In genomic region chr2:168874368-168875005, GRCh38 we compare ENCODE assay signal across 23 cellular contexts. TPM values are rescaled to one million over a fixed set of nuclear protein-coding genes. Genes with fewer than 3 reads are reported as not detected.
DNase-seq lines count a peak whose midpoint lies in the region; ATAC-seq, FAIRE-seq and TF ChIP-seq lines count a peak whose summit lies in the region.
"Had no signal": no experiment of that assay in that cellular context is flagged by ENCODE, and none has a peak within 500 bp of the region (broad histone marks: within the 10 kb centered on the region; RNA-seq: fewer than 3 reads in every experiment).

No MANE protein-coding gene starts in this region.

- no peak for TF ChIP-seq POLR2A in GM12878 (IDR thresholded peaks at IDR 0.05; ENCODE audit: low read depth, low read length)

- H4K20me1 ChIP-seq in GM12878 (ENCODE audit: control insufficient read depth, insufficient read depth): no peaks in the 10 kb centered on the region
- H4K20me1 ChIP-seq: BLaER1 treated with 17β-estradiol and CSF1 and Interleukin-3, amounts not matched to agents 10 nM and 100 nM had no signal

- no peaks in the 10 kb centered on the region for H3K27me3 ChIP-seq in GM12878 (replicated peaks in 1 of 2; ENCODE audit: control insufficient read depth in 2 of 2, insufficient read depth in 2 of 2, low read length in 1 of 2)
- H3K27me3 ChIP-seq: BLaER1 treated with 17β-estradiol and CSF1 and Interleukin-3, amounts not matched to agents 10 nM and 100 nM had no signal

- SMC1A ChIA-PET in GM12878 (lab: Charles Lee; ENCODE audit: uncharacterized antibody, unreplicated experiment): no interaction called here

- no peak for DNase-seq in activated CD4-positive, alpha-beta T cell treated with anti-CD3 and anti-CD28 coated beads for 36 hours
- no peak for DNase-seq in activated CD4-positive, alpha-beta T cell treated with anti-CD3 and anti-CD28 coated beads for 1 hour
- DNase-seq in GM12878 (ENCODE audit: low read depth, low spot score): no peak
- DNase-seq in left colon: peak; percentile 8 to 33
- no peak for DNase-seq in urothelium cell line (ENCODE audit: low spot score)
- DNase-seq in stimulated activated effector memory CD8-positive, alpha-beta T cell treated with anti-CD3 and anti-CD28 coated beads, Interleukin-12 subunit alpha, Interleukin-12 subunit beta, amount 100 ng/mL, for 72 hours (ENCODE audit: low spot score in 2 of 2): no peak
- DNase-seq: 8988T; Caco-2; CD4-positive, alpha-beta memory T cell; DMS 273 treated with DMSO at 0.1 percent for 48 hours; DMS79 treated with DMSO at 0.1 percent for 48 hours; GM23248; IMR-90; MV-4-11; NCI-H1105 treated with DMSO at 0.1 percent for 48 hours; NCI-H2029 treated with DMSO at 0.1 percent for 48 hours; NCI-H345; NCI-H526; Right ventricle myocardium superior had no signal

- H3K27ac Mint-ChIP-seq in activated CD4-positive, alpha-beta T cell treated with anti-CD3 and anti-CD28 coated beads for 36 hours: no peak overlapping the region
- no peak overlapping the region for H3K27ac Mint-ChIP-seq in stimulated activated effector memory CD8-positive, alpha-beta T cell treated with anti-CD3 and anti-CD28 coated beads, Interleukin-12 subunit alpha, Interleukin-12 subunit beta, amount 100 ng/mL, for 72 hours
- H3K27ac Mint-ChIP-seq: CD4-positive, alpha-beta memory T cell had no signal

- TF ChIP-seq EP300 in GM12878 (IDR thresholded peaks at IDR 0.05; ENCODE audit: borderline replicate concordance in 1 of 2, control insufficient read depth in 1 of 2, low read depth in 2 of 2, low read length in 2 of 2): no peak

- CTCF ChIA-PET in activated CD4-positive, alpha-beta T cell treated with anti-CD3 and anti-CD28 coated beads for 36 hours (lab: Charles Lee): no interaction called here
- CTCF ChIA-PET in GM12878 (lab: Yijun Ruan, JAX): interaction anchor here (0.7 kb wide), 1 partner anchor 11 kb away, joined by 3 read pairs; no protein-coding TSS in a partner anchor

- H3K9me3 Mint-ChIP-seq in activated CD4-positive, alpha-beta T cell treated with anti-CD3 and anti-CD28 coated beads for 36 hours (ENCODE audit: low read depth): peaks cover 1% of the 10 kb centered on the region
- no peaks in the 10 kb centered on the region for H3K9me3 Mint-ChIP-seq in stimulated activated effector memory CD8-positive, alpha-beta T cell treated with anti-CD3 and anti-CD28 coated beads, Interleukin-12 subunit alpha, Interleukin-12 subunit beta, amount 100 ng/mL, for 72 hours
- H3K9me3 Mint-ChIP-seq: CD4-positive, alpha-beta memory T cell had no signal

- peaks cover 3% of the 10 kb centered on the region for H3K4me1 Mint-ChIP-seq in activated CD4-positive, alpha-beta T cell treated with anti-CD3 and anti-CD28 coated beads for 36 hours
- no peaks in the 10 kb centered on the region for H3K4me1 Mint-ChIP-seq in stimulated activated effector memory CD8-positive, alpha-beta T cell treated with anti-CD3 and anti-CD28 coated beads, Interleukin-12 subunit alpha, Interleukin-12 subunit beta, amount 100 ng/mL, for 72 hours

- BruUV-seq in GM12878 (replicated peaks; lab: Mats Ljungman, UMichigan): no TSS peak

- no peaks in the 10 kb centered on the region for H3K27me3 Mint-ChIP-seq in activated CD4-positive, alpha-beta T cell treated with anti-CD3 and anti-CD28 coated beads for 36 hours
- H3K27me3 Mint-ChIP-seq: CD4-positive, alpha-beta memory T cell had no signal

- ATAC-seq in activated CD4-positive, alpha-beta T cell treated with anti-CD3 and anti-CD28 coated beads for 36 hours: peak; percentile 30
- ATAC-seq in GM12878: no peak
- peak; percentile 98 for ATAC-seq in left colon
- ATAC-seq in HG03175 (IDR thresholded peaks at IDR 0.05; ENCODE audit: unreplicated experiment): no peak
- no peak for ATAC-seq in stimulated activated effector memory CD8-positive, alpha-beta T cell treated with anti-CD3 and anti-CD28 coated beads, Interleukin-12 subunit alpha, Interleukin-12 subunit beta, amount 100 ng/mL, for 72 hours

- RAD21 ChIA-PET in GM12878 (lab: Charles Lee; ENCODE audit: unreplicated experiment): no interaction called here

- H3K27ac ChIP-seq in GM12878 (ENCODE audit: control insufficient read depth, insufficient read depth): no peak overlapping the region
- H3K27ac ChIP-seq: BLaER1 treated with 17β-estradiol and CSF1 and Interleukin-3, amounts not matched to agents 10 nM and 100 nM; GM23248 had no signal

- no peak overlapping the region for H3K4me2 ChIP-seq in GM12878 (ENCODE audit: control insufficient read depth, insufficient read depth)
- H3K4me2 ChIP-seq: BLaER1 treated with 17β-estradiol and CSF1 and Interleukin-3, amounts not matched to agents 10 nM and 100 nM had no signal

- no peak overlapping the region for H3K9ac ChIP-seq in GM12878 (ENCODE audit: control insufficient read depth, insufficient read depth, low read length)
- H3K9ac ChIP-seq: BLaER1 treated with 17β-estradiol and CSF1 and Interleukin-3, amounts not matched to agents 10 nM and 100 nM; GM23248 had no signal

- no peaks in the 10 kb centered on the region; a peak in 1 of 4 replicates for H3K36me3 ChIP-seq in GM12878 (ENCODE audit: control insufficient read depth in 2 of 2, insufficient read depth in 2 of 2, low read length in 1 of 2)

- no peak overlapping the region for H3K4me3 ChIP-seq in GM12878
- H3K4me3 ChIP-seq: BLaER1 treated with 17β-estradiol and CSF1 and Interleukin-3, amounts not matched to agents 10 nM and 100 nM; GM23248; HAP-1 had no signal

- H3K9me3 ChIP-seq in GM12878 (replicated peaks; ENCODE audit: control insufficient read depth, insufficient read depth, low read length): no peaks in the 10 kb centered on the region
- H3K9me3 ChIP-seq: Caco-2, HAP-1 had no signal

- H3K79me2 ChIP-seq in GM12878 (ENCODE audit: control insufficient read depth, insufficient read depth, low read length): no peaks in the 10 kb centered on the region

- FAIRE-seq in GM12878 (lab: Jason Lieb, UNC) (peak; percentile 57), urothelium cell line (lab: Jason Lieb, UNC) (no peak)

- in situ Hi-C loops in GM12878 (cut with MboI): no loop called here

- TF ChIP-seq CTCF in GM12878 (IDR thresholded peaks at IDR 0.05 in 2 of 3, conservative IDR thresholded peaks at IDR 0.05 in 1 of 3; ENCODE audit: control insufficient read depth in 2 of 3, extremely low read depth in 1 of 3, insufficient read depth in 1 of 3, low read depth in 3 of 3, low read length in 3 of 3): no peak

- 64% methylated on average over 5 of the region's 5 CpGs for WGBS in GM12878 (ENCODE audit: insufficient coverage, insufficient replicate concordance, low lambda C conversion rate, missing lambda C conversion rate)

- no peaks in the 10 kb centered on the region for H3K4me1 ChIP-seq in GM12878 (ENCODE audit: control insufficient read depth, insufficient read depth, low read length)
- H3K4me1 ChIP-seq: Caco-2 had no signal

- H3K36me3 Mint-ChIP-seq in activated CD4-positive, alpha-beta T cell treated with anti-CD3 and anti-CD28 coated beads for 36 hours (ENCODE audit: low read depth): peaks cover 12% of the 10 kb centered on the region
- no peaks in the 10 kb centered on the region for H3K36me3 Mint-ChIP-seq in stimulated activated effector memory CD8-positive, alpha-beta T cell treated with anti-CD3 and anti-CD28 coated beads, Interleukin-12 subunit alpha, Interleukin-12 subunit beta, amount 100 ng/mL, for 72 hours
- H3K36me3 Mint-ChIP-seq: CD4-positive, alpha-beta memory T cell had no signal

- intact Hi-C loops in activated CD4-positive, alpha-beta T cell treated with anti-CD3 and anti-CD28 coated beads for 36 hours (cut with DNase I, micrococcal nuclease): no loop called here
- intact Hi-C loops in GM12878 (cut with micrococcal nuclease; ENCODE audit: unreplicated experiment) (no loop called here), left colon (cut with DNase I, micrococcal nuclease) (no loop called here)

- H3K4me3 Mint-ChIP-seq in activated CD4-positive, alpha-beta T cell treated with anti-CD3 and anti-CD28 coated beads for 36 hours: no peak overlapping the region
- no peak overlapping the region for H3K4me3 Mint-ChIP-seq in stimulated activated effector memory CD8-positive, alpha-beta T cell treated with anti-CD3 and anti-CD28 coated beads, Interleukin-12 subunit alpha, Interleukin-12 subunit beta, amount 100 ng/mL, for 72 hours
- H3K4me3 Mint-ChIP-seq: CD4-positive, alpha-beta memory T cell had no signal

- POLR2A ChIA-PET in activated CD4-positive, alpha-beta T cell treated with anti-CD3 and anti-CD28 coated beads for 36 hours (lab: Charles Lee): no interaction called here
- POLR2A ChIA-PET in GM12878 (lab: Charles Lee): no interaction called here

- TF ChIP-seq RAD21 in GM12878 (IDR thresholded peaks at IDR 0.05; ENCODE audit: insufficient read depth, low read depth, low read length): no peak

- H2AFZ ChIP-seq in GM12878 (ENCODE audit: control insufficient read depth, low read depth, low read length): no peak overlapping the region
- H2AFZ ChIP-seq: GM23248 had no signal

RNA-seq across cellular contexts. Expression of gene SPC25, which starts 15.7 kb away (rescaled TPM):
- total RNA-seq in activated CD4-positive, alpha-beta T cell treated with anti-CD3 and anti-CD28 coated beads for 36 hours: 10 to 100 TPM; 33.7 to 38.4 TPM
- 10.4 and 11.6 TPM in 2 replicates for total RNA-seq in GM12878 (2013; cell fraction: nucleolus; rRNA removed)
- 19.7 and 22.2 TPM in 2 replicates for total RNA-seq in GM12878 (2014; rRNA removed)
- total RNA-seq in GM12878 (2014; rRNA removed; fragmentation: Illumina TruSeq; extraction: Trizol): 20.9 and 23.1 TPM in 2 replicates
- 18.7 and 22.8 TPM in 2 replicates for total RNA-seq in GM12878 (2021)
- polyA plus RNA-seq in GM12878 (2011; ENCODE audit: low read depth): 10.3 TPM
- polyA plus RNA-seq in GM12878 (2011; rRNA removed): 31.6 and 39.9 TPM in 2 replicates
- polyA plus RNA-seq in GM12878 (2011; cell fraction: cytosol; rRNA removed): 11.1 and 14.1 TPM in 2 replicates
- 5.8 and 9.3 TPM in 2 replicates for polyA plus RNA-seq in GM12878 (2011; cell fraction: nucleus; rRNA removed)
- polyA plus RNA-seq in GM12878 (2012): 14.2 and 16.8 TPM in 2 replicates
- polyA plus RNA-seq in GM12878 (2014; fragmentation: Illumina TruSeq; extraction: Trizol): 32.5 and 38.5 TPM in 2 replicates
- polyA plus RNA-seq in GM12878 (2014; fragmentation: Nextera tagmentation; extraction: Ambion mirVana): 10 to 100 TPM; 32.8 to 42.7 TPM
- polyA plus RNA-seq in GM12878 (2014; rRNA removed): 17.9 and 23.1 TPM in 2 replicates
- polyA plus RNA-seq in GM12878 (2016; fragmentation: Nextera tagmentation; extraction: Ambion mirVana): 10 to 100 TPM; 48.3 to 61.5 TPM
- polyA minus RNA-seq in GM12878 (2011; rRNA and poly(A)+ RNA removed): 8.3 and 13.2 TPM in 2 replicates
- 2.7 and 7.2 TPM in 2 replicates for polyA minus RNA-seq in GM12878 (2011; cell fraction: cytosol; rRNA and poly(A)+ RNA removed)
- polyA minus RNA-seq in GM12878 (2011; cell fraction: nucleus; rRNA and poly(A)+ RNA removed): 11.2 and 21.8 TPM in 2 replicates
- total RNA-seq in left colon: 1 to 10 TPM; 1.2 to 4.1 TPM
- polyA plus RNA-seq: CD4-positive, alpha-beta memory T cell had no signal

RNA-seq across cellular contexts. Expression of gene G6PC2, which starts 26.6 kb away (rescaled TPM):
- not detected for total RNA-seq in activated CD4-positive, alpha-beta T cell treated with anti-CD3 and anti-CD28 coated beads for 36 hours
- not detected in 2 replicates for total RNA-seq in GM12878 (2013; cell fraction: nucleolus; rRNA removed)
- total RNA-seq in GM12878 (2014; rRNA removed): not detected in 2 replicates
- total RNA-seq in GM12878 (2014; rRNA removed; fragmentation: Illumina TruSeq; extraction: Trizol): not detected in 2 replicates
- not detected in 2 replicates for total RNA-seq in GM12878 (2021)
- polyA plus RNA-seq in GM12878 (2011; ENCODE audit: low read depth): not detected
- not detected in 2 replicates for polyA plus RNA-seq in GM12878 (2011; rRNA removed)
- polyA plus RNA-seq in GM12878 (2011; cell fraction: cytosol; rRNA removed): not detected in 2 replicates
- polyA plus RNA-seq in GM12878 (2011; cell fraction: nucleus; rRNA removed): not detected in 2 replicates
- not detected in 2 replicates for polyA plus RNA-seq in GM12878 (2012)
- polyA plus RNA-seq in GM12878 (2014; fragmentation: Illumina TruSeq; extraction: Trizol): not detected in 2 replicates
- not detected for polyA plus RNA-seq in GM12878 (2014; fragmentation: Nextera tagmentation; extraction: Ambion mirVana)
- not detected in 2 replicates for polyA plus RNA-seq in GM12878 (2014; rRNA removed)
- not detected for polyA plus RNA-seq in GM12878 (2016; fragmentation: Nextera tagmentation; extraction: Ambion mirVana)
- polyA minus RNA-seq in GM12878 (2011; rRNA and poly(A)+ RNA removed): not detected in 2 replicates
- polyA minus RNA-seq in GM12878 (2011; cell fraction: cytosol; rRNA and poly(A)+ RNA removed): not detected in 2 replicates
- polyA minus RNA-seq in GM12878 (2011; cell fraction: nucleus; rRNA and poly(A)+ RNA removed): not detected in 2 replicates
- total RNA-seq in left colon: under 1 TPM in 1 of 2 donors, not detected in 1; 0.31 TPM
- total RNA-seq: Caco-2; CD4-positive, alpha-beta memory T cell; GM23248; IMR-90; OCI-LY7; Right ventricle myocardium superior had no signal
- polyA plus RNA-seq: CD4-positive, alpha-beta memory T cell; GM23248; IMR-90 had no signal

Comparison
In these comparisons a context has a peak if more than half of its experiments do, and no peak if none do; other contexts are left out.
1. ATAC-seq: peak in activated CD4-positive, alpha-beta T cell treated with anti-CD3 and anti-CD28 coated beads for 36 hours (single experiment) and left colon (single experiment); none in GM12878 (single experiment), HG03175 (single experiment) and stimulated activated effector memory CD8-positive, alpha-beta T cell treated with anti-CD3 and anti-CD28 coated beads, Interleukin-12 subunit alpha, Interleukin-12 subunit beta, amount 100 ng/mL, for 72 hours (single experiment).
2. DNase-seq: peak in left colon (2 of 2); none in activated CD4-positive, alpha-beta T cell treated with anti-CD3 and anti-CD28 coated beads for 36 hours (single experiment), activated CD4-positive, alpha-beta T cell treated with anti-CD3 and anti-CD28 coated beads for 1 hour (single experiment), GM12878 (single experiment), urothelium cell line (single experiment) and stimulated activated effector memory CD8-positive, alpha-beta T cell treated with anti-CD3 and anti-CD28 coated beads, Interleukin-12 subunit alpha, Interleukin-12 subunit beta, amount 100 ng/mL, for 72 hours (0 of 2).